Comparison of ENCODE assay signal across 10 cellular contexts in the genomic region with DNA sequence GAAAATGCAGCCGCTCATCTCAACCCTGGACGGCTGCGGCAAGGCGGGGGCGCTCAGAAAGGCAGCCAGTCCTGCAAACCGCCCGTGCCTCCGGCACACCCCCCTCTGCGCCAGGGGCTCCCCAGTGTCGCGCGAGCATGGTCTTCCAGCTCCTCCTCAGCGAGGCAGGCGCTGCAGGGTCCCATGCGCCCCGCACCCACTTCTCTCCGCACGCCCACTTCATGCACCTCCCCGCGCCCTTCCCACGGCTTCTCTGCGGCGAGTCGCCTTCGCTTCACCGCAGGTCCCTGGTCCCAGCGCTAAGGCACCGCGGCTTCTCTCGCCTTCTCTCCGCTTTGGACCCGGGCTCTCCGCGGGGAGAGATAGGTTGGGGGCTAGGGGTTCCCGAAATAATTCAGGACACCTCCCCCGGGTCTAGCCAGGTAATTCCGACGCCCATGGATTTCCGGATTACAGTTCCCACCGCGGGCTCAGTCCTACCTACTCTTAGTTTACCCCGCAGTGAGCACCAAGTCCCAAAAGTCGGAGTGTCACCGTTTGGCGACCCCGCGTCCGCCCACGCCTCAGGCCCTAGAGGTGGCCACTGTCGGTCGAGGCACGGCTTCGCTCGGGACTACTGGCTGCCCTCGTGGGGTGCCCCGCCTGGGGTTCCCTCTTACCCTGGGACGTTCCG.
A peak's percentile ranks its signal among the peaks of the same experiment; 100 is the strongest.
DNase-seq lines count a peak whose midpoint lies in the region; ATAC-seq and TF ChIP-seq lines count a peak whose summit lies in the region.
"Had no signal": no experiment of that assay in that cellular context is flagged by ENCODE, and none has a peak within 500 bp of the region (broad histone marks: within the 10 kb centered on the region; RNA-seq: fewer than 3 reads in every experiment).

No MANE protein-coding gene starts in this region.

- no peak overlapping the region for H3K56ac ChIP-seq in H9 (ENCODE audit: insufficient read length, low read depth, low read length)

- H3K79me2 ChIP-seq in H9 (ENCODE audit: insufficient read depth, low read length), result no peaks in the 10 kb centered on the region

- peaks cover 1% of the 10 kb centered on the region; the same call in 1 of the 2 replicates for H3K27me3 ChIP-seq in H9 (ENCODE audit: insufficient read depth, low read length)
- peaks cover 28 to 80% (median 51%) of the 10 kb centered on the region in 3 donors for H3K27me3 ChIP-seq in sigmoid colon

- H3K4me3 ChIP-seq in iPS-18c (ENCODE audit: insufficient read depth, low read depth, low read length) (peak overlapping the region; percentile 71), sigmoid colon (peak overlapping the region in 3 of 4 donors; percentile 33 to 48 (median 34))

- H3K4ac ChIP-seq in H9 (ENCODE audit: low read depth, low read length), result no peak overlapping the region

- H3K14ac ChIP-seq in H9 (ENCODE audit: insufficient read depth, low read length), result no peak overlapping the region; the same call in 1 of the 2 replicates

- DNase-seq in H9 (no peak), sigmoid colon (no peak), NCI-H187 treated with DMSO at 0.1 percent for 48 hours (lab: John Stamatoyannopoulos, UW) (no peak)
- DNase-seq in activated CD8-positive, alpha-beta T cell treated with anti-CD3 and anti-CD28 coated beads for 36 hours, result no peak
- DNase-seq: activated gamma-delta T cell treated with Interleukin-2 at 50 U/mL for 16 hours, NCI-H510A treated with DMSO at 0.1 percent for 48 hours had no signal

- no peak overlapping the region for H2BK20ac ChIP-seq in H9 (ENCODE audit: low read depth, low read length, poor library complexity, severe bottlenecking)

- H2BK120ac ChIP-seq in H9 (ENCODE audit: low read depth, low read length, poor library complexity, severe bottlenecking), result no peak overlapping the region

- intact Hi-C loops in activated CD8-positive, alpha-beta T cell treated with anti-CD3 and anti-CD28 coated beads for 36 hours (cut with micrococcal nuclease), result no loop called here
- intact Hi-C loops in sigmoid colon (cut with DNase I), result no loop called here

- peak; percentile 13 for ATAC-seq in activated CD8-positive, alpha-beta T cell treated with anti-CD3 and anti-CD28 coated beads for 36 hours
- ATAC-seq in HG02759 (IDR thresholded peaks at IDR 0.05; ENCODE audit: unreplicated experiment) (no peak), HG02938 (IDR thresholded peaks at IDR 0.05; ENCODE audit: unreplicated experiment) (no peak), GM18519 (IDR thresholded peaks at IDR 0.05; ENCODE audit: low FRiP score, unreplicated experiment) (no peak)

- no peak overlapping the region for H4K91ac ChIP-seq in H9 (ENCODE audit: insufficient read length, low read depth, low read length)

- no peaks in the 10 kb centered on the region; a peak in 1 of 7 replicates for H3K36me3 Mint-ChIP-seq in H9 (ENCODE audit: insufficient read depth in 1 of 3, low read depth in 3 of 3)
- H3K36me3 Mint-ChIP-seq in activated CD8-positive, alpha-beta T cell treated with anti-CD3 and anti-CD28 coated beads for 36 hours (ENCODE audit: low read depth), result no peaks in the 10 kb centered on the region

- TF ChIP-seq CTCF in H9 (conservative IDR thresholded peaks at IDR 0.05), result no peak
- TF ChIP-seq CTCF in activated CD8-positive, alpha-beta T cell treated with anti-CD3 and anti-CD28 coated beads for 36 hours (IDR thresholded peaks at IDR 0.05), result no peak
- TF ChIP-seq CTCF in sigmoid colon (IDR thresholded peaks at IDR 0.05), result no peak

- no peak overlapping the region for H4K8ac ChIP-seq in H9 (replicated peaks; ENCODE audit: insufficient read length, low read depth, low read length)

- no peak for TF ChIP-seq EP300 in sigmoid colon (IDR thresholded peaks at IDR 0.05)

- no peak overlapping the region for H3K9ac ChIP-seq in H9 (ENCODE audit: extremely low read depth, insufficient read length, low read length)

- no peak overlapping the region for H3K23ac ChIP-seq in H9 (ENCODE audit: insufficient read length, low read depth, low read length)

- H3K4me1 Mint-ChIP-seq in H9, result peaks cover 40 to 54% of the 10 kb centered on the region in 2 experiments
- peaks cover 26% of the 10 kb centered on the region for H3K4me1 Mint-ChIP-seq in activated CD8-positive, alpha-beta T cell treated with anti-CD3 and anti-CD28 coated beads for 36 hours (ENCODE audit: low read depth)

- no peak overlapping the region for H3K18ac ChIP-seq in H9 (ENCODE audit: insufficient read length, low read depth, low read length)

- peak overlapping the region; percentile 70 to 92 for H3K4me3 Mint-ChIP-seq in H9
- H3K4me3 Mint-ChIP-seq in activated CD8-positive, alpha-beta T cell treated with anti-CD3 and anti-CD28 coated beads for 36 hours, result peak overlapping the region; percentile 31

- H2BK5ac ChIP-seq in H9 (ENCODE audit: insufficient read length, low read length), result no peak overlapping the region

- CTCF ChIA-PET in activated CD8-positive, alpha-beta T cell treated with anti-CD3 and anti-CD28 coated beads for 36 hours (lab: Charles Lee), result no interaction called here

- H3K4me2 ChIP-seq in H9 (ENCODE audit: insufficient read depth, insufficient read length, low read length), result peak overlapping the region; percentile 98

- POLR2A ChIA-PET in activated CD8-positive, alpha-beta T cell treated with anti-CD3 and anti-CD28 coated beads for 36 hours (lab: Charles Lee), result no interaction called here

- no peaks in the 10 kb centered on the region for H3K79me1 ChIP-seq in H9 (ENCODE audit: insufficient read depth, low read depth, low read length, poor library complexity, severe bottlenecking)

- H4K20me1 ChIP-seq in H9 (ENCODE audit: control insufficient read depth, insufficient read depth, insufficient read length), result no peaks in the 10 kb centered on the region

- no peak overlapping the region for H4K5ac ChIP-seq in H9 (ENCODE audit: insufficient read length, low read depth, low read length)

- no peaks in the 10 kb centered on the region for H3K36me3 ChIP-seq in sigmoid colon

- H2AK5ac ChIP-seq in H9 (ENCODE audit: insufficient read length, low read length), result no peak overlapping the region

- H3K9me3 ChIP-seq in H9 (ENCODE audit: control insufficient read depth, low read depth, low read length) (no peaks in the 10 kb centered on the region), iPS-18c (ENCODE audit: control insufficient read depth, insufficient read depth, low read length) (peaks cover 2% of the 10 kb centered on the region), sigmoid colon (no peaks in the 10 kb centered on the region)

- H3K27me3 Mint-ChIP-seq in H9 (ENCODE audit: low read depth), result peaks cover 89% of the 10 kb centered on the region
- H3K27me3 Mint-ChIP-seq in activated CD8-positive, alpha-beta T cell treated with anti-CD3 and anti-CD28 coated beads for 36 hours, result peaks cover 62% of the 10 kb centered on the region

- peaks cover 2% of the 10 kb centered on the region; the same call in 1 of the 2 replicates for H3K4me1 ChIP-seq in H9 (ENCODE audit: insufficient read depth, low read length)
- H3K4me1 ChIP-seq in sigmoid colon, result peaks cover 0 to 24% (median 22%) of the 10 kb centered on the region in 4 donors

- H3K27ac ChIP-seq in H9 (ENCODE audit: insufficient read length, low read depth, low read length), result no peak overlapping the region
- no peak overlapping the region for H3K27ac ChIP-seq in sigmoid colon

- H2AFZ ChIP-seq in H9 (ENCODE audit: low read length), result no peak overlapping the region

- WGBS in H9 (ENCODE audit: extremely low coverage, insufficient read length, low lambda C conversion rate), result no CpG with 5 or more reads among the region's 58 CpGs
- 1 to 2% methylated on average over 58 of the region's 58 CpGs for WGBS in sigmoid colon, 2 donors

- H3K27ac Mint-ChIP-seq in H9, result no peak overlapping the region; a peak in 1 of 7 replicates
- no peak overlapping the region for H3K27ac Mint-ChIP-seq in activated CD8-positive, alpha-beta T cell treated with anti-CD3 and anti-CD28 coated beads for 36 hours

- peaks cover 21% of the 10 kb centered on the region for H3K23me2 ChIP-seq in H9 (ENCODE audit: insufficient read length, low read depth, low read length, poor library complexity, severe bottlenecking)

- no peak for TF ChIP-seq POLR2A in sigmoid colon (IDR thresholded peaks at IDR 0.05)

- H3K9me3 Mint-ChIP-seq in H9, result no peaks in the 10 kb centered on the region
- H3K9me3 Mint-ChIP-seq in activated CD8-positive, alpha-beta T cell treated with anti-CD3 and anti-CD28 coated beads for 36 hours, result no peaks in the 10 kb centered on the region

- H2BK12ac ChIP-seq in H9 (ENCODE audit: insufficient read length, low read depth, low read length), result no peak overlapping the region

- H3T11ph ChIP-seq in H9 (ENCODE audit: low read length), result no peak overlapping the region

- H2BK15ac ChIP-seq in H9 (ENCODE audit: low read depth, low read length), result no peak overlapping the region
